ENCODE assay signal across 18 cellular contexts in genomic region chr6:121694389-121695185, GRCh38.
DNase-seq lines count a peak whose midpoint lies in the region; ATAC-seq and TF ChIP-seq lines count a peak whose summit lies in the region.
"Had no signal": no experiment of that assay in that cellular context is flagged by ENCODE, and none has a peak within 500 bp of the region (broad histone marks: within the 10 kb centered on the region; RNA-seq: fewer than 3 reads in every experiment).

No MANE protein-coding gene starts in this region.

- in situ Hi-C loops in GM23248 (cut with MboI): no loop called here

- ATAC-seq in SK-N-SH treated with all-trans-retinoic acid at 6 μM for 48 hours (peak; percentile 81), GM19324 (IDR thresholded peaks at IDR 0.05; ENCODE audit: low FRiP score, unreplicated experiment) (no peak)
- ATAC-seq: activated CD4-positive, alpha-beta T cell treated with anti-CD3 and anti-CD28 coated beads for 36 hours; gastrocnemius medialis; T-helper 17 cell had no signal

- H3K4me1 ChIP-seq in GM23248 (ENCODE audit: insufficient read depth) (peaks cover 24% of the 10 kb centered on the region), fibroblast of lung (ENCODE audit: control insufficient read depth, extremely low read depth, insufficient read depth, low read length) (peaks cover 7% of the 10 kb centered on the region)
- H3K4me1 ChIP-seq: BLaER1, gastrocnemius medialis had no signal

- peaks cover 22% of the 10 kb centered on the region for H3F3A ChIP-seq in GM23248 (ENCODE audit: insufficient read depth)

- no peaks in the 10 kb centered on the region for H3K36me3 ChIP-seq in GM23248 (ENCODE audit: low read depth)
- H3K36me3 ChIP-seq in fibroblast of lung (ENCODE audit: control insufficient read depth, insufficient read depth, low read length): no peaks in the 10 kb centered on the region
- H3K36me3 ChIP-seq: BLaER1, gastrocnemius medialis, ovary had no signal

- H3K4me2 ChIP-seq in GM23248 (ENCODE audit: unreplicated experiment) (no peak overlapping the region), fibroblast of lung (ENCODE audit: extremely low read depth, insufficient read depth, low read length) (no peak overlapping the region)
- H3K4me2 ChIP-seq: BLaER1 had no signal

- H4K20me1 ChIP-seq in GM23248 (ENCODE audit: insufficient read depth) (no peaks in the 10 kb centered on the region), fibroblast of lung (ENCODE audit: control insufficient read depth, extremely low read depth, insufficient read depth, low read length) (no peaks in the 10 kb centered on the region)
- H4K20me1 ChIP-seq: BLaER1 had no signal

- H3K4me3 ChIP-seq in GM23248 (no peak overlapping the region), fibroblast of lung (replicated peaks in 1 of 4; ENCODE audit: control extremely low read depth in 1 of 4, insufficient read depth in 1 of 4, low read depth in 3 of 4, low read length in 4 of 4) (no peak overlapping the region), retinal pigment epithelial cell (ENCODE audit: low read length) (no peak overlapping the region)
- H3K4me3 ChIP-seq: BLaER1, gastrocnemius medialis, ovary had no signal

- no peaks in the 10 kb centered on the region for H3K9me2 ChIP-seq in GM23248 (ENCODE audit: insufficient read depth)

- 81 to 91% methylated on average over 5 of the region's 5 CpGs for WGBS in GM23248 (ENCODE audit: low coverage in 1 of 2, low lambda C conversion rate in 2 of 2, missing lambda C conversion rate in 2 of 2), 2 experiments

- H3K27ac ChIP-seq in GM23248: no peak overlapping the region
- H3K27ac ChIP-seq in fibroblast of lung (ENCODE audit: insufficient read depth, low read length): no peak overlapping the region
- H3K27ac ChIP-seq: BLaER1, gastrocnemius medialis, HL-60 had no signal

- H3K27me3 ChIP-seq in GM23248 (replicated peaks; ENCODE audit: insufficient read depth): no peaks in the 10 kb centered on the region
- H3K27me3 ChIP-seq in fibroblast of lung (ENCODE audit: control insufficient read depth, insufficient read depth, low read length): no peaks in the 10 kb centered on the region
- H3K27me3 ChIP-seq: BLaER1, gastrocnemius medialis had no signal

- H2AFZ ChIP-seq in GM23248 (no peak overlapping the region), fibroblast of lung (ENCODE audit: low read length) (no peak overlapping the region)

- H3K9ac ChIP-seq in GM23248 (no peak overlapping the region), fibroblast of lung (ENCODE audit: insufficient read depth, low read length) (no peak overlapping the region)
- H3K9ac ChIP-seq: BLaER1 had no signal

- TF ChIP-seq CTCF in fibroblast of lung (conservative IDR thresholded peaks at IDR 0.05 in 1 of 2, IDR thresholded peaks at IDR 0.05 in 1 of 2; ENCODE audit: low read depth in 1 of 2, low read length in 2 of 2) (no peak), retinal pigment epithelial cell (conservative IDR thresholded peaks at IDR 0.05; ENCODE audit: low read depth, low read length) (no peak)

- no peaks in the 10 kb centered on the region for H3K9me3 ChIP-seq in GM23248 (ENCODE audit: low read depth)
- H3K9me3 ChIP-seq in fibroblast of lung (ENCODE audit: control insufficient read depth, insufficient read depth, low read depth, low read length): no peaks in the 10 kb centered on the region
- H3K9me3 ChIP-seq: BLaER1, gastrocnemius medialis, ovary had no signal

- H3K79me2 ChIP-seq in GM23248 (ENCODE audit: insufficient read depth): no peaks in the 10 kb centered on the region
- H3K79me2 ChIP-seq in fibroblast of lung (ENCODE audit: control insufficient read depth, insufficient read depth, low read length): no peaks in the 10 kb centered on the region

- DNase-seq in GM23248 (peak; percentile 20), fibroblast of lung (ENCODE audit: low read depth in 2 of 2) (peak; percentile 36 to 84), retinal pigment epithelial cell (ENCODE audit: low read depth) (peak; percentile 80), SW 1271 (lab: John Stamatoyannopoulos, UW) (no peak), ureter (ENCODE audit: low spot score) (no peak)
- no peak for DNase-seq in activated effector memory CD4-positive, alpha-beta T cell treated with anti-CD3 and anti-CD28 coated beads, Interleukin-2, amount 50 U/mL, for 16 hours
- DNase-seq: activated CD4-positive, alpha-beta T cell treated with anti-CD3 and anti-CD28 coated beads for 36 hours; DMS79; gastrocnemius medialis; HFFc6; NCI-H2081 treated with DMSO at 0.1 percent for 48 hours; NCI-H69; T-helper 17 cell had no signal

TF ChIP-seq in SK-N-SH treated with all-trans-retinoic acid at 6 μM for 48 hours, 23 proteins besides CTCF, POLR2A, EP300 and RAD21:
- TF ChIP-seq ISL1 (CRISPR knock-in tag; IDR thresholded peaks at IDR 0.05) (0 out of 2 replicates have a peak, but pooled peaks have one; percentile 13), SNAI2 (CRISPR knock-in tag; IDR thresholded peaks at IDR 0.05) (no peak), ZNF565 (CRISPR knock-in tag; conservative IDR thresholded peaks at IDR 0.05; ENCODE audit: low read depth) (no peak), TSHZ2 (CRISPR knock-in tag; IDR thresholded peaks at IDR 0.05) (no peak), CREB5 (CRISPR knock-in tag; IDR thresholded peaks at IDR 0.05; ENCODE audit: low read depth) (no peak), PPARA (CRISPR knock-in tag; IDR thresholded peaks at IDR 0.05; ENCODE audit: borderline replicate concordance) (no peak)

Comparison
In these comparisons a context has a peak if more than half of its experiments do, and no peak if none do; other contexts are left out.
1. DNase-seq: peak in GM23248 (single experiment), fibroblast of lung (2 of 2) and retinal pigment epithelial cell (single experiment); none in SW 1271 (0 of 2), ureter (single experiment) and activated effector memory CD4-positive, alpha-beta T cell treated with anti-CD3 and anti-CD28 coated beads, Interleukin-2, amount 50 U/mL, for 16 hours (single experiment).